16 cellular contexts compared by ENCODE assay signal in the genomic region with DNA sequence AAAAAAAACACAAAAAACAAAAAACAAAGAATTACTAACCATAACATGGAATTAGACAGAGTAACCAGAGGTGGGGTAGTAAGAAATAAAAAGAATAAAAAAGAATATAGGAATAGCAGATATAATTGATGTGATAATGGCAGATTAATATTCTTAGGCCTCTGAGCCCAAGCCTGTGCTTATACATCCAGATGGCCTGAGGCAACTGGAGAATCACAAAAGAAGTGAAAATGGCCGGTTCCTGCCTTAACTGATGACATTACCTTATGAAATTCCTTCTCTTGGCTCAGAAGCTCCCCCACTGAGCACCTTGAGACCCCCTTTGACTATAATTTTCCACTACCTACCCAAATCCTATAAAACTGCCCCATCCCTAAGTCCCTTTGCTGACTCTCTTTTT.
DNase-seq lines count a peak whose midpoint lies in the region; ATAC-seq and TF ChIP-seq lines count a peak whose summit lies in the region.
"Had no signal": no experiment of that assay in that cellular context is flagged by ENCODE, and none has a peak within 500 bp of the region (broad histone marks: within the 10 kb centered on the region; RNA-seq: fewer than 3 reads in every experiment).

No MANE protein-coding gene starts in this region.

- DNase-seq in anterior cingulate cortex (lab: John Stamatoyannopoulos, UW) (no peak), NK-92 (lab: John Stamatoyannopoulos, UW; ENCODE audit: unreplicated experiment) (no peak)
- DNase-seq: ACHN; BE2C; CD8-positive, alpha-beta T cell; DMS79; GF-D8; HFFc6; KG1 had no signal

- peak overlapping the region; percentile 83 for H3K4me2 ChIP-seq in DOHH2 (ENCODE audit: low read length)
- H3K4me2 ChIP-seq in OCI-LY1 (ENCODE audit: low read length), result no peak overlapping the region

- H3K9me3 Mint-ChIP-seq in stimulated activated memory B cell treated with anti-CD40 and anti-IgM and Interleukin-4, amounts not matched to agents 10 μg/mL and 1 μg/mL and 100 μg/mL, for 72 hours, result peaks cover 2% of the 10 kb centered on the region
- H3K9me3 Mint-ChIP-seq: HFFc6 had no signal

- CTCF ChIA-PET in HEK293 (lab: Yijun Ruan, JAX), result no interaction called here

- H3F3A ChIP-seq in DOHH2 (ENCODE audit: control insufficient read depth, insufficient read depth) (peaks cover 44% of the 10 kb centered on the region), OCI-LY1 (ENCODE audit: insufficient read depth, low read length) (no peaks in the 10 kb centered on the region)

- ATAC-seq in stimulated activated memory B cell treated with anti-CD40 and anti-IgM and Interleukin-4, amounts not matched to agents 10 μg/mL and 1 μg/mL and 100 μg/mL, for 72 hours, result no peak
- ATAC-seq in HG02870 (IDR thresholded peaks at IDR 0.05; ENCODE audit: unreplicated experiment), result no peak
- ATAC-seq: CD8-positive, alpha-beta T cell had no signal

- H3K27ac ChIP-seq in DOHH2 (ENCODE audit: low read depth, low read length), result peak overlapping the region; percentile 100
- no peak overlapping the region for H3K27ac ChIP-seq in HEK293 (ENCODE audit: extremely low read depth, low read depth, low read length)
- H3K27ac ChIP-seq in OCI-LY1 (ENCODE audit: low read depth, low read length, poor library complexity, severe bottlenecking), result peak overlapping the region; percentile 71

- H3K79me2 ChIP-seq in DOHH2 (ENCODE audit: control insufficient read depth, low read length), result no peaks in the 10 kb centered on the region
- no peaks in the 10 kb centered on the region for H3K79me2 ChIP-seq in OCI-LY1 (ENCODE audit: insufficient read depth, low read length)

- no peaks in the 10 kb centered on the region for H3K27me3 Mint-ChIP-seq in stimulated activated memory B cell treated with anti-CD40 and anti-IgM and Interleukin-4, amounts not matched to agents 10 μg/mL and 1 μg/mL and 100 μg/mL, for 72 hours

- peaks cover 22% of the 10 kb centered on the region for H3K4me1 Mint-ChIP-seq in stimulated activated memory B cell treated with anti-CD40 and anti-IgM and Interleukin-4, amounts not matched to agents 10 μg/mL and 1 μg/mL and 100 μg/mL, for 72 hours
- H3K4me1 Mint-ChIP-seq: CD14-positive monocyte had no signal

- POLR2A ChIA-PET in HEK293 (lab: Yijun Ruan, JAX), result no interaction called here

- no peak overlapping the region for H3K4me3 ChIP-seq in DOHH2 (ENCODE audit: low read length)
- H3K4me3 ChIP-seq in HEK293 (ENCODE audit: low read depth, low read length), result no peak overlapping the region
- H3K4me3 ChIP-seq in OCI-LY1 (ENCODE audit: low read depth, low read length, poor library complexity, severe bottlenecking), result no peak overlapping the region
- H3K4me3 ChIP-seq: HAP-1 had no signal

- no peak overlapping the region for H3K4me3 Mint-ChIP-seq in stimulated activated memory B cell treated with anti-CD40 and anti-IgM and Interleukin-4, amounts not matched to agents 10 μg/mL and 1 μg/mL and 100 μg/mL, for 72 hours
- H3K4me3 Mint-ChIP-seq: CD14-positive monocyte; CD8-positive, alpha-beta T cell; HFFc6 had no signal

- no peak overlapping the region for H3K9ac ChIP-seq in OCI-LY1 (ENCODE audit: low read length)

- H3K9me2 ChIP-seq in DOHH2 (replicated peaks; ENCODE audit: control insufficient read depth, low read length) (no peaks in the 10 kb centered on the region), OCI-LY1 (ENCODE audit: low read depth, low read length) (no peaks in the 10 kb centered on the region)

- TF ChIP-seq CTCF in DOHH2 (IDR thresholded peaks at IDR 0.05; ENCODE audit: low read depth, low read length, poor library complexity, severe bottlenecking) (no peak), HEK293 (tag by site-specific recombination; IDR thresholded peaks at IDR 0.05) (no peak), OCI-LY1 (IDR thresholded peaks at IDR 0.05; ENCODE audit: low read length) (no peak)

- H3K4me1 ChIP-seq in DOHH2 (ENCODE audit: control insufficient read depth, low read length) (peaks cover 50% of the 10 kb centered on the region), HEK293 (ENCODE audit: control insufficient read depth, insufficient read depth, low read length) (no peaks in the 10 kb centered on the region), OCI-LY1 (ENCODE audit: insufficient read depth, low read length, severe bottlenecking) (peaks cover 30% of the 10 kb centered on the region)
- H3K4me1 ChIP-seq: BE2C, HAP-1 had no signal

- H3K36me3 ChIP-seq in DOHH2 (ENCODE audit: control insufficient read depth, low read length) (peaks cover 9% of the 10 kb centered on the region), HEK293 (ENCODE audit: control insufficient read depth in 2 of 2, insufficient read depth in 1 of 2, low read length in 2 of 2) (no peaks in the 10 kb centered on the region; a peak in 1 of 3 replicates), OCI-LY1 (ENCODE audit: insufficient read depth, low read length) (no peaks in the 10 kb centered on the region)
- H3K36me3 ChIP-seq: BE2C, HAP-1 had no signal

- H4K20me1 ChIP-seq in DOHH2 (ENCODE audit: control insufficient read depth, insufficient read depth, low read depth, low read length) (no peaks in the 10 kb centered on the region), OCI-LY1 (ENCODE audit: insufficient read depth, low read length) (no peaks in the 10 kb centered on the region)

- no peaks in the 10 kb centered on the region for H3K36me3 Mint-ChIP-seq in stimulated activated memory B cell treated with anti-CD40 and anti-IgM and Interleukin-4, amounts not matched to agents 10 μg/mL and 1 μg/mL and 100 μg/mL, for 72 hours
- H3K36me3 Mint-ChIP-seq: CD14-positive monocyte; CD8-positive, alpha-beta T cell had no signal

- peak overlapping the region; percentile 68 for H3K27ac Mint-ChIP-seq in stimulated activated memory B cell treated with anti-CD40 and anti-IgM and Interleukin-4, amounts not matched to agents 10 μg/mL and 1 μg/mL and 100 μg/mL, for 72 hours
- H3K27ac Mint-ChIP-seq: CD8-positive, alpha-beta T cell; HFFc6 had no signal

- H3K27me3 ChIP-seq in DOHH2 (ENCODE audit: control insufficient read depth, low read length) (no peaks in the 10 kb centered on the region), OCI-LY1 (ENCODE audit: insufficient read depth, low read length) (no peaks in the 10 kb centered on the region)
- H3K27me3 ChIP-seq: BE2C had no signal

- H3K9me3 ChIP-seq in DOHH2 (ENCODE audit: control insufficient read depth, insufficient read depth, low read length) (peaks cover 8% of the 10 kb centered on the region; the same call in 1 of the 2 replicates), HEK293 (ENCODE audit: control insufficient read depth, insufficient read depth, low read depth, low read length) (no peaks in the 10 kb centered on the region), OCI-LY1 (ENCODE audit: low read length) (peaks cover 8% of the 10 kb centered on the region)
- H3K9me3 ChIP-seq: BE2C, HAP-1 had no signal

- H2AFZ ChIP-seq in OCI-LY1 (ENCODE audit: low read length), result no peak overlapping the region

TF ChIP-seq in HEK293, 187 proteins besides CTCF, POLR2A, EP300 and RAD21:
- TF ChIP-seq, protein P1, sequence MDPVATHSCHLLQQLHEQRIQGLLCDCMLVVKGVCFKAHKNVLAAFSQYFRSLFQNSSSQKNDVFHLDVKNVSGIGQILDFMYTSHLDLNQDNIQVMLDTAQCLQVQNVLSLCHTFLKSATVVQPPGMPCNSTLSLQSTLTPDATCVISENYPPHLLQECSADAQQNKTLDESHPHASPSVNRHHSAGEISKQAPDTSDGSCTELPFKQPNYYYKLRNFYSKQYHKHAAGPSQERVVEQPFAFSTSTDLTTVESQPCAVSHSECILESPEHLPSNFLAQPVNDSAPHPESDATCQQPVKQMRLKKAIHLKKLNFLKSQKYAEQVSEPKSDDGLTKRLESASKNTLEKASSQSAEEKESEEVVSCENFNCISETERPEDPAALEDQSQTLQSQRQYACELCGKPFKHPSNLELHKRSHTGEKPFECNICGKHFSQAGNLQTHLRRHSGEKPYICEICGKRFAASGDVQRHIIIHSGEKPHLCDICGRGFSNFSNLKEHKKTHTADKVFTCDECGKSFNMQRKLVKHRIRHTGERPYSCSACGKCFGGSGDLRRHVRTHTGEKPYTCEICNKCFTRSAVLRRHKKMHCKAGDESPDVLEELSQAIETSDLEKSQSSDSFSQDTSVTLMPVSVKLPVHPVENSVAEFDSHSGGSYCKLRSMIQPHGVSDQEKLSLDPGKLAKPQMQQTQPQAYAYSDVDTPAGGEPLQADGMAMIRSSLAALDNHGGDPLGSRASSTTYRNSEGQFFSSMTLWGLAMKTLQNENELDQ (tag by site-specific recombination; IDR thresholded peaks at IDR 0.05; ENCODE audit: low read depth), result no peak
- TF ChIP-seq SETDB1 (IDR thresholded peaks at IDR 0.05; ENCODE audit: insufficient read length, low read length), result peak; percentile 23
